ENCODE assay signal across 2 cellular contexts in the genomic region with DNA sequence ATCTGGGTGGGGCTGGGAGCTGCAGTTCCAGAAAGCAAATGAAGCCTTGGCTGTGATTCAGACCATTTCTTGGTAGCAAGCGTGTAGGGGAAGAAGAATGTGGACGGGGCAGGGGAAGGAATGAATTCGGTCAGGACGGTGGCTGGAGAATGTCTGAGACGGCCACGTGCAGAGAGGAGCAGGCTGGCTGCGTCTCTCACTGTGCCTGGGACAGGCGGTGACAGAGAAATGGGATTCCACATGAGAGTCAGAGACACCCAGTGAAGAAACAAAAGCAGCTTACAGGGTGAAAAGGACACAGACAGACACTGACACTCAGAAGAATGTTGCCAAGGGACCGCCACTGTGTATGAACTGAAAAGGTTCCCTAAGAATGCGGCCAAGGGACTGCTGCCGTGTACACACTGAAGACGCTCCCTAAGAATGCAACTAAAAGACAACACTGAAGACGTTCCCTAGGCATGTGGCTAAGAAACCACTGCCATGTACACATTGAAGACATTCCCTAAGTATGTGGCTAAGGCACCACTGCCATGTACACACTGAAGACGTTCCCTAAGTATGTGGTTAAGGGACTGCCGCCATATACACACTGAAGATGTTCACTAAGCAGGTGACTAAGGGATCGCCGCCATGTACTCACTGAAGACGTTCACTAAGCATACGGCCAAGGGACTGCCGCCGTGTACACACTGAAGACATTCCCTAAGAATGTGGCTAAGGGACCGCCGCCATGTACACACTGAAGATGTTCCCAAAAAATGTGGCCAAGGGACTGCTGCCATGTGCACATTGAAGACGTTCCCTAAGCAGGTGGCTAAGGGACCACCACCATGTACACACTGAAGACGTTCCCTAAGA.
TF ChIP-seq lines count a peak whose summit lies in the region.

No MANE protein-coding gene starts in this region.

TF ChIP-seq in GM23338, 12 proteins besides CTCF, POLR2A, EP300 and RAD21:
- TF ChIP-seq JUNB (IDR thresholded peaks at IDR 0.05; ENCODE audit: unreplicated experiment) (peak; percentile 83), CREB1 (CRISPR knock-in tag; IDR thresholded peaks at IDR 0.05; ENCODE audit: low read depth) (0 out of 2 replicates have a peak, but pooled peaks have one; percentile 24)
- TF ChIP-seq, protein P1, sequence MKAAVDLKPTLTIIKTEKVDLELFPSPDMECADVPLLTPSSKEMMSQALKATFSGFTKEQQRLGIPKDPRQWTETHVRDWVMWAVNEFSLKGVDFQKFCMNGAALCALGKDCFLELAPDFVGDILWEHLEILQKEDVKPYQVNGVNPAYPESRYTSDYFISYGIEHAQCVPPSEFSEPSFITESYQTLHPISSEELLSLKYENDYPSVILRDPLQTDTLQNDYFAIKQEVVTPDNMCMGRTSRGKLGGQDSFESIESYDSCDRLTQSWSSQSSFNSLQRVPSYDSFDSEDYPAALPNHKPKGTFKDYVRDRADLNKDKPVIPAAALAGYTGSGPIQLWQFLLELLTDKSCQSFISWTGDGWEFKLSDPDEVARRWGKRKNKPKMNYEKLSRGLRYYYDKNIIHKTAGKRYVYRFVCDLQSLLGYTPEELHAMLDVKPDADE (IDR thresholded peaks at IDR 0.05) = no peak

TF ChIP-seq in GM12878, 131 proteins besides CTCF, POLR2A, EP300 and RAD21:
- TF ChIP-seq RUNX3 (IDR thresholded peaks at IDR 0.05; ENCODE audit: low read length) = 0 out of 2 replicates have a peak, but pooled peaks have one; percentile 7
- TF ChIP-seq EGR1 (IDR thresholded peaks at IDR 0.05; ENCODE audit: borderline replicate concordance in 1 of 2, low read depth in 2 of 2, low read length in 2 of 2) = no peak
- TF ChIP-seq NFYA (IDR thresholded peaks at IDR 0.05; ENCODE audit: borderline replicate concordance, low read depth, low read length) = no peak
- TF ChIP-seq, protein P2, sequence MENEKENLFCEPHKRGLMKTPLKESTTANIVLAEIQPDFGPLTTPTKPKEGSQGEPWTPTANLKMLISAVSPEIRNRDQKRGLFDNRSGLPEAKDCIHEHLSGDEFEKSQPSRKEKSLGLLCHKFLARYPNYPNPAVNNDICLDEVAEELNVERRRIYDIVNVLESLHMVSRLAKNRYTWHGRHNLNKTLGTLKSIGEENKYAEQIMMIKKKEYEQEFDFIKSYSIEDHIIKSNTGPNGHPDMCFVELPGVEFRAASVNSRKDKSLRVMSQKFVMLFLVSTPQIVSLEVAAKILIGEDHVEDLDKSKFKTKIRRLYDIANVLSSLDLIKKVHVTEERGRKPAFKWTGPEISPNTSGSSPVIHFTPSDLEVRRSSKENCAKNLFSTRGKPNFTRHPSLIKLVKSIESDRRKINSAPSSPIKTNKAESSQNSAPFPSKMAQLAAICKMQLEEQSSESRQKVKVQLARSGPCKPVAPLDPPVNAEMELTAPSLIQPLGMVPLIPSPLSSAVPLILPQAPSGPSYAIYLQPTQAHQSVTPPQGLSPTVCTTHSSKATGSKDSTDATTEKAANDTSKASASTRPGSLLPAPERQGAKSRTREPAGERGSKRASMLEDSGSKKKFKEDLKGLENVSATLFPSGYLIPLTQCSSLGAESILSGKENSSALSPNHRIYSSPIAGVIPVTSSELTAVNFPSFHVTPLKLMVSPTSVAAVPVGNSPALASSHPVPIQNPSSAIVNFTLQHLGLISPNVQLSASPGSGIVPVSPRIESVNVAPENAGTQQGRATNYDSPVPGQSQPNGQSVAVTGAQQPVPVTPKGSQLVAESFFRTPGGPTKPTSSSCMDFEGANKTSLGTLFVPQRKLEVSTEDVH (IDR thresholded peaks at IDR 0.05; ENCODE audit: low read depth, partially characterized antibody) = no peak
- TF ChIP-seq, protein P3, sequence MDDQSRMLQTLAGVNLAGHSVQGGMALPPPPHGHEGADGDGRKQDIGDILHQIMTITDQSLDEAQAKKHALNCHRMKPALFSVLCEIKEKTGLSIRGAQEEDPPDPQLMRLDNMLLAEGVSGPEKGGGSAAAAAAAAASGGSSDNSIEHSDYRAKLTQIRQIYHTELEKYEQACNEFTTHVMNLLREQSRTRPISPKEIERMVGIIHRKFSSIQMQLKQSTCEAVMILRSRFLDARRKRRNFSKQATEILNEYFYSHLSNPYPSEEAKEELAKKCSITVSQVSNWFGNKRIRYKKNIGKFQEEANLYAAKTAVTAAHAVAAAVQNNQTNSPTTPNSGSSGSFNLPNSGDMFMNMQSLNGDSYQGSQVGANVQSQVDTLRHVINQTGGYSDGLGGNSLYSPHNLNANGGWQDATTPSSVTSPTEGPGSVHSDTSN (IDR thresholded peaks at IDR 0.05; ENCODE audit: insufficient replicate concordance, low read depth, low read length) = no peak
- no peak for TF ChIP-seq SMARCA5 (IDR thresholded peaks at IDR 0.05)
- TF ChIP-seq SRF (IDR thresholded peaks at IDR 0.05; ENCODE audit: low read depth in 2 of 2, low read length in 2 of 2) = no peak
- TF ChIP-seq, protein P4, sequence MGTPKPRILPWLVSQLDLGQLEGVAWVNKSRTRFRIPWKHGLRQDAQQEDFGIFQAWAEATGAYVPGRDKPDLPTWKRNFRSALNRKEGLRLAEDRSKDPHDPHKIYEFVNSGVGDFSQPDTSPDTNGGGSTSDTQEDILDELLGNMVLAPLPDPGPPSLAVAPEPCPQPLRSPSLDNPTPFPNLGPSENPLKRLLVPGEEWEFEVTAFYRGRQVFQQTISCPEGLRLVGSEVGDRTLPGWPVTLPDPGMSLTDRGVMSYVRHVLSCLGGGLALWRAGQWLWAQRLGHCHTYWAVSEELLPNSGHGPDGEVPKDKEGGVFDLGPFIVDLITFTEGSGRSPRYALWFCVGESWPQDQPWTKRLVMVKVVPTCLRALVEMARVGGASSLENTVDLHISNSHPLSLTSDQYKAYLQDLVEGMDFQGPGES (IDR thresholded peaks at IDR 0.05) = no peak
- no peak for TF ChIP-seq IKZF1 (conservative IDR thresholded peaks at IDR 0.05)
- peak; percentile 61 for TF ChIP-seq JUNB (IDR thresholded peaks at IDR 0.05)
- no peak for TF ChIP-seq SMC3 (IDR thresholded peaks at IDR 0.05; ENCODE audit: borderline replicate concordance, low read length)
- TF ChIP-seq USF2 (IDR thresholded peaks at IDR 0.05; ENCODE audit: borderline replicate concordance, low read depth, low read length) = no peak
- TF ChIP-seq SIN3A (IDR thresholded peaks at IDR 0.05; ENCODE audit: low read depth, low read length) = no peak
- no peak for TF ChIP-seq CHD1 (IDR thresholded peaks at IDR 0.05; ENCODE audit: low read depth, low read length)
- no peak for TF ChIP-seq HCFC1 (IDR thresholded peaks at IDR 0.05; ENCODE audit: low read length)
- TF ChIP-seq RCOR1 (conservative IDR thresholded peaks at IDR 0.05; ENCODE audit: low read depth, low read length) = no peak
